11 cellular contexts compared by ENCODE assay signal in the genomic region with DNA sequence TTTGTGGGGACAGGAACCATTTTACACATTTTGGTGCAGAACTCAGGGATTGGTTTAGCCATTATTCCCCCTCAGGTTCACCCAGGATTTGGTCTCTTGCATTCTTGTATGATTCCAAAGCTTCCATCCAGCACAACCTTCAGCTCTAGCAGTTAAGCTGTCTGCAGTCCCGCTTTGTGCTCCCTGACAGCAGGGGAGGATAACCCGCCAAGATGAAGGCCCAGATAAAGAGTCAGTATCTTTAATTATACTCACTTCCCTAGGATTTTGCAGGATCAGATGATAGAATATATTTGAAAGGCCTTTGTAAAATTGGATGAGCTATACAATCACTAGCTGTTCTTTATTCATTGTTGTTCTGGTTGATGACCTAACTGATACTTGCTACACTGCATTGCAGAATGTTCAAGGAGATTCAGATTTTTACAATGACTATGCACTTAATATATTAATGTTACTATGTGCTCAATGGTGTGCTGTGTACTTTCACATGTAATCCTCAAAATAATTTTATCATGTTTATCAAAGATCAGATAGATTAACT. TPM values are rescaled to one million over a fixed set of nuclear protein-coding genes. Genes with fewer than 3 reads are reported as not detected.
DNase-seq lines count a peak whose midpoint lies in the region; ATAC-seq, FAIRE-seq and TF ChIP-seq lines count a peak whose summit lies in the region.
"Had no signal": no experiment of that assay in that cellular context is flagged by ENCODE, and none has a peak within 500 bp of the region (broad histone marks: within the 10 kb centered on the region; RNA-seq: fewer than 3 reads in every experiment).

No MANE protein-coding gene starts in this region.

- TF ChIP-seq CTCF in HFFc6 (IDR thresholded peaks at IDR 0.05) (no peak), RWPE2 (IDR thresholded peaks at IDR 0.05; ENCODE audit: poor library complexity, severe bottlenecking) (no peak), endothelial cell of umbilical vein (IDR thresholded peaks at IDR 0.05; ENCODE audit: extremely low read depth in 1 of 2, insufficient read depth in 1 of 2, low read depth in 1 of 2, low read length in 2 of 2) (no peak), gastrocnemius medialis (IDR thresholded peaks at IDR 0.05 in 4 of 5, conservative IDR thresholded peaks at IDR 0.05 in 1 of 5) (no peak)

- TF ChIP-seq POLR2A in endothelial cell of umbilical vein (IDR thresholded peaks at IDR 0.05; ENCODE audit: low read depth, low read length): no peak
- no peak for TF ChIP-seq POLR2A in gastrocnemius medialis (IDR thresholded peaks at IDR 0.05)

- BruUV-seq in endothelial cell of umbilical vein (replicated peaks; lab: Mats Ljungman, UMichigan): no TSS peak

- H3K4me1 ChIP-seq in RWPE2 (ENCODE audit: insufficient read depth, poor library complexity, severe bottlenecking): peaks cover 39% of the 10 kb centered on the region
- peaks cover 26% of the 10 kb centered on the region for H3K4me1 ChIP-seq in endothelial cell of umbilical vein (ENCODE audit: control insufficient read depth, extremely low read depth, insufficient read depth, low read length)
- H3K4me1 ChIP-seq in gastrocnemius medialis: peaks cover 0 to 22% of the 10 kb centered on the region in 2 donors

- H3K4me1 Mint-ChIP-seq in HFFc6 (ENCODE audit: low read depth): peaks cover 50% of the 10 kb centered on the region
- H3K4me1 Mint-ChIP-seq in activated naive CD8-positive, alpha-beta T cell treated with anti-CD3 and anti-CD28 coated beads, Interleukin-2, amount 50 U/mL, for 24 hours: peaks cover 32% of the 10 kb centered on the region

- H3K36me3 Mint-ChIP-seq in HFFc6 (ENCODE audit: low read depth): peaks cover 21% of the 10 kb centered on the region; the same call in 1 of the 2 replicates
- H3K36me3 Mint-ChIP-seq in activated naive CD8-positive, alpha-beta T cell treated with anti-CD3 and anti-CD28 coated beads, Interleukin-2, amount 50 U/mL, for 24 hours (ENCODE audit: low read depth): peaks cover 4% of the 10 kb centered on the region

- POLR2A ChIA-PET in endothelial cell of umbilical vein (lab: Charles Lee): interaction anchor here (0.8 to 1.7 kb wide), 2 partner anchors 50 to 92 kb away, joined by 3 to 8 read pairs; a partner anchor contains a TSS

- CTCF ChIA-PET in endothelial cell of umbilical vein (lab: Charles Lee): interaction anchor here (0.8 to 2.3 kb wide), 12 partner anchors 9 to 167 kb away, joined by 3 to 15 read pairs (median 4); a partner anchor contains a TSS

- no peaks in the 10 kb centered on the region; the same call in 1 of the 2 replicates for H3K9me3 Mint-ChIP-seq in HFFc6
- no peaks in the 10 kb centered on the region for H3K9me3 Mint-ChIP-seq in activated naive CD8-positive, alpha-beta T cell treated with anti-CD3 and anti-CD28 coated beads, Interleukin-2, amount 50 U/mL, for 24 hours
- H3K9me3 Mint-ChIP-seq: activated T-helper 1 cell treated with anti-CD3 and anti-CD28 coated beads, Interleukin-12 subunit alpha, Interleukin-12 subunit beta, Interleukin-2, Interleukin-4 antibody, amounts not matched to agents 30 ng/mL and 10 ng/mL and 1 ng/mL, durations not matched to agents 14 hours and 24 hours and 36 hours had no signal

- H3K9ac ChIP-seq in endothelial cell of umbilical vein (replicated peaks; ENCODE audit: extremely low read depth, insufficient read depth, low read length): no peak overlapping the region

- H2AFZ ChIP-seq in endothelial cell of umbilical vein (ENCODE audit: low read depth, low read length): no peak overlapping the region

- peak overlapping the region; percentile 18 for H3K4me2 ChIP-seq in endothelial cell of umbilical vein (ENCODE audit: insufficient read depth, low read length)

- peak overlapping the region; percentile 36 for H3K27ac Mint-ChIP-seq in HFFc6
- H3K27ac Mint-ChIP-seq in activated naive CD8-positive, alpha-beta T cell treated with anti-CD3 and anti-CD28 coated beads, Interleukin-2, amount 50 U/mL, for 24 hours: no peak overlapping the region

- H3K79me2 ChIP-seq in endothelial cell of umbilical vein (ENCODE audit: control insufficient read depth, insufficient read depth, low read length): peaks cover 2% of the 10 kb centered on the region

- H3K36me3 ChIP-seq in RWPE2 (ENCODE audit: low read depth) (peaks cover 6% of the 10 kb centered on the region), endothelial cell of umbilical vein (ENCODE audit: control insufficient read depth in 2 of 2, extremely low read depth in 1 of 2, insufficient read depth in 2 of 2, low read length in 2 of 2) (peaks cover 0 to 9% of the 10 kb centered on the region in 2 experiments), gastrocnemius medialis (no peaks in the 10 kb centered on the region)
- H3K36me3 ChIP-seq: esophagus squamous epithelium had no signal

- no peak for FAIRE-seq in endothelial cell of umbilical vein (lab: Jason Lieb, UNC)

- peak overlapping the region; percentile 94 for H3K27ac ChIP-seq in RWPE2 (ENCODE audit: poor library complexity, severe bottlenecking)
- no peak overlapping the region for H3K27ac ChIP-seq in endothelial cell of umbilical vein (ENCODE audit: insufficient read depth, low read depth, low read length)
- peak overlapping the region; percentile 12 to 75 (median 38) for H3K27ac ChIP-seq in gastrocnemius medialis

- H3K9me1 ChIP-seq in endothelial cell of umbilical vein (replicated peaks; ENCODE audit: control insufficient read depth, extremely low read depth, insufficient read depth, low read length): no peaks in the 10 kb centered on the region

- dilution Hi-C loops in endothelial cell of umbilical vein (cut with MboI; ENCODE audit: extremely low pct_ligation_motif_present, low sequenced_read_pairs): no loop called here

- H3K4me3 ChIP-seq in RWPE2 (ENCODE audit: severe bottlenecking): no peak overlapping the region
- no peak overlapping the region for H3K4me3 ChIP-seq in endothelial cell of umbilical vein (replicated peaks in 1 of 3; ENCODE audit: insufficient read depth in 1 of 3, low read depth in 1 of 3, low read length in 3 of 3)
- no peak overlapping the region for H3K4me3 ChIP-seq in gastrocnemius medialis
- H3K4me3 ChIP-seq: esophagus squamous epithelium had no signal

- no peak overlapping the region; the same call in 1 of the 2 replicates for H3K4me3 Mint-ChIP-seq in HFFc6
- H3K4me3 Mint-ChIP-seq in activated naive CD8-positive, alpha-beta T cell treated with anti-CD3 and anti-CD28 coated beads, Interleukin-2, amount 50 U/mL, for 24 hours: no peak overlapping the region
- H3K4me3 Mint-ChIP-seq: activated T-helper 1 cell treated with anti-CD3 and anti-CD28 coated beads, Interleukin-12 subunit alpha, Interleukin-12 subunit beta, Interleukin-2, Interleukin-4 antibody, amounts not matched to agents 30 ng/mL and 10 ng/mL and 1 ng/mL, durations not matched to agents 14 hours and 24 hours and 36 hours had no signal

- H3K27me3 Mint-ChIP-seq in HFFc6 (ENCODE audit: insufficient read depth): peaks cover 3% of the 10 kb centered on the region; the same call in 1 of the 2 replicates
- no peaks in the 10 kb centered on the region for H3K27me3 Mint-ChIP-seq in activated naive CD8-positive, alpha-beta T cell treated with anti-CD3 and anti-CD28 coated beads, Interleukin-2, amount 50 U/mL, for 24 hours

- no peak for ATAC-seq in RWPE2 (ENCODE audit: low read depth)
- ATAC-seq in gastrocnemius medialis: no peak
- no peak for ATAC-seq in GM21526 (IDR thresholded peaks at IDR 0.05; ENCODE audit: low FRiP score, unreplicated experiment)
- no peak for ATAC-seq in left colon
- ATAC-seq in activated naive CD8-positive, alpha-beta T cell treated with anti-CD3 and anti-CD28 coated beads, Interleukin-2, amount 50 U/mL, for 24 hours: no peak

- intact Hi-C loops in endothelial cell of umbilical vein (cut with micrococcal nuclease) (loop anchor here (2.0 kb wide), 1 partner anchor 51 kb away; a partner anchor contains a TSS), gastrocnemius medialis (cut with DNase I; ENCODE audit: low total_unique reads) (no loop called here), left colon (cut with DNase I, micrococcal nuclease) (no loop called here)

- no peaks in the 10 kb centered on the region for H3K27me3 ChIP-seq in RWPE2 (ENCODE audit: insufficient read depth, poor library complexity, severe bottlenecking)
- H3K27me3 ChIP-seq in endothelial cell of umbilical vein (ENCODE audit: control insufficient read depth in 2 of 2, insufficient read depth in 2 of 2, low read length in 2 of 2): no peaks in the 10 kb centered on the region
- no peaks in the 10 kb centered on the region for H3K27me3 ChIP-seq in gastrocnemius medialis
- H3K27me3 ChIP-seq: esophagus squamous epithelium had no signal

- H3K9me3 ChIP-seq in RWPE2 (ENCODE audit: severe bottlenecking) (no peaks in the 10 kb centered on the region), endothelial cell of umbilical vein (replicated peaks; ENCODE audit: control insufficient read depth, insufficient read depth, low read length) (no peaks in the 10 kb centered on the region), gastrocnemius medialis (no peaks in the 10 kb centered on the region)
- H3K9me3 ChIP-seq: esophagus squamous epithelium had no signal

- in situ Hi-C loops in gastrocnemius medialis (cut with MboI; ENCODE audit: low sequenced_read_pairs in 4 of 4): no loop called here

- DNase-seq in HFFc6: no peak
- DNase-seq in RWPE2 (ENCODE audit: low spot score): no peak
- DNase-seq in endothelial cell of umbilical vein (ENCODE audit: low read depth, low spot score): no peak
- no peak for DNase-seq in gastrocnemius medialis
- DNase-seq in left colon: no peak
- no peak for DNase-seq in activated naive CD8-positive, alpha-beta T cell treated with anti-CD3 and anti-CD28 coated beads, Interleukin-2, amount 50 U/mL, for 24 hours
- DNase-seq: activated CD4-positive, alpha-beta T cell treated with anti-CD3 and anti-CD28 coated beads for 1 hour; esophagus squamous epithelium; SW 1271 had no signal

- H4K20me1 ChIP-seq in endothelial cell of umbilical vein (replicated peaks; ENCODE audit: control insufficient read depth, extremely low read depth, insufficient read depth, low read length): no peaks in the 10 kb centered on the region

RNA-seq across cellular contexts. Expression of a gene that starts 49.8 kb away (rescaled TPM):
- 10 to 100 TPM; 61.0 to 95.0 (median 69.4) TPM for total RNA-seq in HFFc6 (2021; fragmentation: NEBNext Ultra II Directional; extraction: Animal tissue kit (Norgen Biotek cat#: 25700))
- 117 and 148 TPM in 2 replicates for total RNA-seq in endothelial cell of umbilical vein
- polyA plus RNA-seq in endothelial cell of umbilical vein: 162 and 188 TPM in 2 replicates
- polyA plus RNA-seq in endothelial cell of umbilical vein (2011; cell fraction: cytosol; rRNA removed): 67.0 and 69.4 TPM in 2 replicates
- 78.3 and 86.0 TPM in 2 replicates for polyA plus RNA-seq in endothelial cell of umbilical vein (2011; cell fraction: nucleus; rRNA removed)
- polyA plus RNA-seq in endothelial cell of umbilical vein (2012): 161 and 167 TPM in 2 replicates
- polyA minus RNA-seq in endothelial cell of umbilical vein: 680 and 711 TPM in 2 replicates
- 165 TPM for polyA minus RNA-seq in endothelial cell of umbilical vein (2011; cell fraction: cytosol; rRNA and poly(A)+ RNA removed)
- polyA minus RNA-seq in endothelial cell of umbilical vein (2011; cell fraction: nucleus; rRNA and poly(A)+ RNA removed): 113 and 130 TPM in 2 replicates
- total RNA-seq in gastrocnemius medialis: 10 to 100 TPM; 26.5 to 41.6 (median 36.2) TPM
- 100 to 1,000 TPM in 1 of 2 donors, 10 to 100 TPM in 1; 83.3 to 121 TPM for total RNA-seq in left colon
